ENCODE assay signal across 8 cellular contexts in genomic region chr6:26533532-26533931, GRCh38. TPM values are rescaled to one million over a fixed set of nuclear protein-coding genes. Genes with fewer than 3 reads are reported as not detected.
DNase-seq lines count a peak whose midpoint lies in the region; ATAC-seq, FAIRE-seq and TF ChIP-seq lines count a peak whose summit lies in the region.

No MANE protein-coding gene starts in this region.

- no peak for DNase-seq in activated CD4-positive, alpha-beta T cell treated with anti-CD3 and anti-CD28 coated beads, Interleukin-2, amount 10 ng/mL, durations not matched to agents 24 days and 14 days
- no peak for DNase-seq in activated CD4-positive, alpha-beta T cell treated with anti-CD3 and anti-CD28 coated beads, Interleukin-2, amount 50 U/mL, for 1 hour
- DNase-seq in adrenal gland (no peak), HepG2 (ENCODE audit: low spot score) (no peak), NCI-H774 (lab: John Stamatoyannopoulos, UW) (no peak), NCI-H82 treated with DMSO at 0.1 percent for 48 hours (lab: John Stamatoyannopoulos, UW; ENCODE audit: unreplicated experiment) (no peak)

- peak overlapping the region; percentile 94 for H2AFZ ChIP-seq in HepG2 (ENCODE audit: low read length)

- H3K4me1 ChIP-seq in adrenal gland (replicated peaks in 1 of 2) (peaks cover 0 to 14% of the 10 kb centered on the region in 2 donors), HepG2 (ENCODE audit: insufficient read depth, low read length) (peaks cover 37% of the 10 kb centered on the region), thymus (ENCODE audit: control insufficient read depth, insufficient read depth, low read length) (peaks cover 6% of the 10 kb centered on the region)

- POLR2A ChIA-PET in HepG2 (lab: Yijun Ruan, JAX) = interaction anchor here (0.7 to 2.6 kb wide), 7 partner anchors 11 to 93 kb away, joined by 3 to 12 read pairs (median 8); partner anchors contain the start of gene BTN3A3

- no TSS peak for BruUV-seq in HepG2 (replicated peaks; lab: Mats Ljungman, UMichigan)

- no peak for ATAC-seq in HepG2
- ATAC-seq in HG02610 (IDR thresholded peaks at IDR 0.05; ENCODE audit: unreplicated experiment) = no peak

- H3K4me3 ChIP-seq in adrenal gland = peak overlapping the region in 2 of 4 donors; percentile 49 to 60
- peak overlapping the region; percentile 67 to 78 (median 77) for H3K4me3 ChIP-seq in HepG2 (replicated peaks in 1 of 3; ENCODE audit: insufficient read depth in 1 of 3, low read depth in 2 of 3, low read length in 3 of 3)
- H3K4me3 ChIP-seq in thymus (ENCODE audit: low read length) = peak overlapping the region; percentile 55

- TF ChIP-seq POLR2A in adrenal gland (IDR thresholded peaks at IDR 0.05) (no peak), HepG2 (IDR thresholded peaks at IDR 0.05; ENCODE audit: insufficient read depth in 1 of 2, low read depth in 2 of 2, low read length in 2 of 2) (no peak)

- peak overlapping the region; percentile 62 for H3K9ac ChIP-seq in HepG2 (ENCODE audit: insufficient read depth, low read depth, low read length)

- peaks cover 3% of the 10 kb centered on the region for H3K36me3 Mint-ChIP-seq in activated CD4-positive, alpha-beta T cell treated with anti-CD3 and anti-CD28 coated beads, Interleukin-2, amount 10 ng/mL, durations not matched to agents 24 days and 14 days (ENCODE audit: low read depth)

- in situ Hi-C loops in HepG2 (cut with HindIII; ENCODE audit: extremely low pct_ligation_motif_present, low pct_unique_long_range_greater_than_20kb) = no loop called here

- H3K79me2 ChIP-seq in HepG2 (ENCODE audit: insufficient read depth, low read length) = peaks cover under 1% of the 10 kb centered on the region

- H3K27ac ChIP-seq in adrenal gland (peak overlapping the region in 3 of 5 donors; percentile 62 to 81 (median 77)), HepG2 (ENCODE audit: extremely low read length, insufficient read depth, low read length) (peak overlapping the region; percentile 56), thymus (ENCODE audit: low read depth) (no peak overlapping the region)

- H3K27me3 Mint-ChIP-seq in activated CD4-positive, alpha-beta T cell treated with anti-CD3 and anti-CD28 coated beads, Interleukin-2, amount 10 ng/mL, durations not matched to agents 24 days and 14 days = peaks cover 2% of the 10 kb centered on the region

- peak overlapping the region; percentile 97 for H3K27ac Mint-ChIP-seq in activated CD4-positive, alpha-beta T cell treated with anti-CD3 and anti-CD28 coated beads, Interleukin-2, amount 10 ng/mL, durations not matched to agents 24 days and 14 days

- H3K9me3 Mint-ChIP-seq in activated CD4-positive, alpha-beta T cell treated with anti-CD3 and anti-CD28 coated beads, Interleukin-2, amount 10 ng/mL, durations not matched to agents 24 days and 14 days = no peaks in the 10 kb centered on the region

- 0 to 4% (median 0%) methylated on average over 1 of the region's 1 CpG for WGBS in adrenal gland, 4 donors
- WGBS in HepG2 (ENCODE audit: low lambda C conversion rate) = 2% methylated on average over 1 of the region's 1 CpG
- 2% methylated on average over 1 of the region's 1 CpG for WGBS in thymus

- peak overlapping the region; percentile 91 for H3K4me2 ChIP-seq in HepG2 (ENCODE audit: low read depth, low read length)

- TF ChIP-seq EP300 in HepG2 (IDR thresholded peaks at IDR 0.05; ENCODE audit: low read depth in 2 of 2, low read length in 2 of 2) (no peak), HepG2 (CRISPR knock-in tag; IDR thresholded peaks at IDR 0.05; ENCODE audit: borderline replicate concordance) (no peak)

- TF ChIP-seq CTCF in adrenal gland (IDR thresholded peaks at IDR 0.05) (no peak), HepG2 (CRISPR knock-in tag; IDR thresholded peaks at IDR 0.05) (no peak)

- H4K20me1 ChIP-seq in HepG2 (ENCODE audit: insufficient read depth, low read length) = no peaks in the 10 kb centered on the region

- H3K27me3 ChIP-seq in adrenal gland (no peaks in the 10 kb centered on the region), HepG2 (ENCODE audit: control insufficient read depth in 1 of 2, insufficient read depth in 2 of 2, low read length in 2 of 2) (no peaks in the 10 kb centered on the region), thymus (ENCODE audit: control insufficient read depth, insufficient read depth) (no peaks in the 10 kb centered on the region)

- no peak for TF ChIP-seq RAD21 in HepG2 (CRISPR knock-in tag; IDR thresholded peaks at IDR 0.05)

- no peaks in the 10 kb centered on the region for H3K36me3 ChIP-seq in adrenal gland (replicated peaks in 1 of 2)
- no peaks in the 10 kb centered on the region for H3K36me3 ChIP-seq in HepG2 (replicated peaks in 1 of 2; ENCODE audit: control insufficient read depth in 1 of 2, insufficient read depth in 2 of 2, low read length in 2 of 2)
- H3K36me3 ChIP-seq in thymus (ENCODE audit: control insufficient read depth, insufficient read depth) = no peaks in the 10 kb centered on the region

- CTCF ChIA-PET in HepG2 (lab: Yijun Ruan, JAX; ENCODE audit: low intra/inter-chr PET ratio, low total read pairs) = no interaction called here

- H3K9me3 ChIP-seq in adrenal gland (replicated peaks in 1 of 3) (no peaks in the 10 kb centered on the region), HepG2 (ENCODE audit: low read length) (no peaks in the 10 kb centered on the region), thymus (ENCODE audit: control insufficient read depth) (no peaks in the 10 kb centered on the region)

- intact Hi-C loops in activated CD4-positive, alpha-beta T cell treated with anti-CD3 and anti-CD28 coated beads, Interleukin-2, amount 10 ng/mL, durations not matched to agents 24 days and 14 days (cut with micrococcal nuclease) = loop anchor here (1.0 to 2.0 kb wide), 2 partner anchors 35 to 60 kb away; no protein-coding TSS in a partner anchor
- intact Hi-C loops in adrenal gland (cut with DNase I) = no loop called here
- intact Hi-C loops in HepG2 (cut with micrococcal nuclease; ENCODE audit: unreplicated experiment) = loop anchor here (2.0 to 10.0 kb wide), 2 partner anchors 113 to 509 kb away; a partner anchor contains a TSS

- peak overlapping the region; percentile 96 for H3K4me3 Mint-ChIP-seq in activated CD4-positive, alpha-beta T cell treated with anti-CD3 and anti-CD28 coated beads, Interleukin-2, amount 10 ng/mL, durations not matched to agents 24 days and 14 days

- no peak for FAIRE-seq in HepG2 (lab: Jason Lieb, UNC)

- peaks cover 39% of the 10 kb centered on the region for H3K4me1 Mint-ChIP-seq in activated CD4-positive, alpha-beta T cell treated with anti-CD3 and anti-CD28 coated beads, Interleukin-2, amount 10 ng/mL, durations not matched to agents 24 days and 14 days

RNA-seq across cellular contexts. Expression of gene HMGN4, which starts 4.6 kb away (rescaled TPM):
- 81.6 and 83.4 TPM in 2 replicates for total RNA-seq in activated CD4-positive, alpha-beta T cell treated with anti-CD3 and anti-CD28 coated beads, Interleukin-2, amount 10 ng/mL, durations not matched to agents 24 days and 14 days
- total RNA-seq in adrenal gland = 10 to 100 TPM; 29.6 to 55.7 (median 46.2) TPM
- polyA plus RNA-seq in adrenal gland = 10 to 100 TPM; 13.9 to 49.1 (median 21.6) TPM
- total RNA-seq in HepG2 (2016; rRNA removed; fragmentation: Illumina TruSeq; extraction: Trizol) = 52.1 and 79.1 TPM in 2 replicates
- 14.1 and 14.2 TPM in 2 replicates for total RNA-seq in HepG2 (2016; cell fraction: cytosol; rRNA removed; fragmentation: Illumina TruSeq; extraction: Trizol; ENCODE audit: low read depth)
- 57.3 and 82.0 TPM in 2 replicates for total RNA-seq in HepG2 (2016; cell fraction: insoluble cytoplasmic fraction; rRNA removed; fragmentation: Illumina TruSeq; extraction: Trizol)
- total RNA-seq in HepG2 (2016; cell fraction: membrane; rRNA removed; fragmentation: Illumina TruSeq; extraction: Trizol) = 39.7 and 45.8 TPM in 2 replicates
- total RNA-seq in HepG2 (2016; cell fraction: nucleus; rRNA removed; fragmentation: Illumina TruSeq; extraction: Trizol) = 25.0 and 25.1 TPM in 2 replicates
- 35.2 and 39.9 TPM in 2 replicates for polyA plus RNA-seq in HepG2 (2011; rRNA removed)
- polyA plus RNA-seq in HepG2 (2011; cell fraction: cytosol; rRNA removed) = 30.0 and 36.6 TPM in 2 replicates
- 17.1 and 20.4 TPM in 2 replicates for polyA plus RNA-seq in HepG2 (2011; cell fraction: nucleus; rRNA removed)
- 43.4 and 46.6 TPM in 2 replicates for polyA plus RNA-seq in HepG2 (2012)
- 7.3 and 12.1 TPM in 2 replicates for polyA plus RNA-seq in HepG2 (2016; cell fraction: cytosol; fragmentation: Illumina TruSeq; extraction: Trizol; ENCODE audit: low read depth)
- polyA plus RNA-seq in HepG2 (2016; cell fraction: insoluble cytoplasmic fraction; fragmentation: Illumina TruSeq; extraction: Trizol; ENCODE audit: low read depth) = 70.8 and 81.5 TPM in 2 replicates
- 23.8 and 31.2 TPM in 2 replicates for polyA plus RNA-seq in HepG2 (2016; cell fraction: membrane; fragmentation: Illumina TruSeq; extraction: Trizol; ENCODE audit: low read depth)
- polyA plus RNA-seq in HepG2 (2016; cell fraction: nucleus; fragmentation: Illumina TruSeq; extraction: Trizol; ENCODE audit: insufficient read depth, low read depth) = 36.5 and 38.4 TPM in 2 replicates
- polyA minus RNA-seq in HepG2 (2011; rRNA and poly(A)+ RNA removed; ENCODE audit: low replicate concordance) = 13.7 and 15.1 TPM in 2 replicates
- 19.8 and 21.2 TPM in 2 replicates for polyA minus RNA-seq in HepG2 (2011; cell fraction: cytosol; rRNA and poly(A)+ RNA removed)
- polyA minus RNA-seq in HepG2 (2011; cell fraction: nucleus; rRNA and poly(A)+ RNA removed) = 6.7 and 13.2 TPM in 2 replicates
- 62.1 TPM for polyA plus RNA-seq in thymus

RNA-seq across cellular contexts. Expression of gene BTN1A1, which starts 33.4 kb away (rescaled TPM):
- 0.07 TPM in 1 of 2 replicates, not detected in the other for total RNA-seq in activated CD4-positive, alpha-beta T cell treated with anti-CD3 and anti-CD28 coated beads, Interleukin-2, amount 10 ng/mL, durations not matched to agents 24 days and 14 days
- total RNA-seq in adrenal gland (not detected), HepG2 (2016; rRNA removed; fragmentation: Illumina TruSeq; extraction: Trizol) (not detected in 2 replicates)
- polyA plus RNA-seq in adrenal gland (not detected), HepG2 (2011; rRNA removed) (0.04 and 0.12 TPM in 2 replicates), thymus (0.16 TPM)
- not detected in 2 replicates for total RNA-seq in HepG2 (2016; cell fraction: cytosol; rRNA removed; fragmentation: Illumina TruSeq; extraction: Trizol; ENCODE audit: low read depth)
- total RNA-seq in HepG2 (2016; cell fraction: insoluble cytoplasmic fraction; rRNA removed; fragmentation: Illumina TruSeq; extraction: Trizol) = not detected in 2 replicates
- total RNA-seq in HepG2 (2016; cell fraction: membrane; rRNA removed; fragmentation: Illumina TruSeq; extraction: Trizol) = not detected in 2 replicates
- total RNA-seq in HepG2 (2016; cell fraction: nucleus; rRNA removed; fragmentation: Illumina TruSeq; extraction: Trizol) = not detected in 2 replicates
- 0.04 and 0.08 TPM in 2 replicates for polyA plus RNA-seq in HepG2 (2011; cell fraction: cytosol; rRNA removed)
- not detected in 2 replicates for polyA plus RNA-seq in HepG2 (2011; cell fraction: nucleus; rRNA removed)
- 0.05 and 0.07 TPM in 2 replicates for polyA plus RNA-seq in HepG2 (2012)
- polyA plus RNA-seq in HepG2 (2016; cell fraction: cytosol; fragmentation: Illumina TruSeq; extraction: Trizol; ENCODE audit: low read depth) = not detected in 2 replicates
- not detected in 2 replicates for polyA plus RNA-seq in HepG2 (2016; cell fraction: insoluble cytoplasmic fraction; fragmentation: Illumina TruSeq; extraction: Trizol; ENCODE audit: low read depth)
- polyA plus RNA-seq in HepG2 (2016; cell fraction: membrane; fragmentation: Illumina TruSeq; extraction: Trizol; ENCODE audit: low read depth) = not detected in 2 replicates
- polyA plus RNA-seq in HepG2 (2016; cell fraction: nucleus; fragmentation: Illumina TruSeq; extraction: Trizol; ENCODE audit: insufficient read depth, low read depth) = not detected in 2 replicates
- not detected in 2 replicates for polyA minus RNA-seq in HepG2 (2011; rRNA and poly(A)+ RNA removed; ENCODE audit: low replicate concordance)
- polyA minus RNA-seq in HepG2 (2011; cell fraction: cytosol; rRNA and poly(A)+ RNA removed) = not detected in 2 replicates
- not detected in 2 replicates for polyA minus RNA-seq in HepG2 (2011; cell fraction: nucleus; rRNA and poly(A)+ RNA removed)

Comparison
In these comparisons a context has a peak if more than half of its experiments do, and no peak if none do; other contexts are left out.
1. intact Hi-C loops: an anchor here in activated CD4-positive, alpha-beta T cell treated with anti-CD3 and anti-CD28 coated beads, Interleukin-2, amount 10 ng/mL, durations not matched to agents 24 days and 14 days (1.0 to 2.0 kb wide) and HepG2 (2.0 to 10.0 kb wide); none called in adrenal gland.